21 cellular contexts compared by ENCODE assay signal in the genomic region with DNA sequence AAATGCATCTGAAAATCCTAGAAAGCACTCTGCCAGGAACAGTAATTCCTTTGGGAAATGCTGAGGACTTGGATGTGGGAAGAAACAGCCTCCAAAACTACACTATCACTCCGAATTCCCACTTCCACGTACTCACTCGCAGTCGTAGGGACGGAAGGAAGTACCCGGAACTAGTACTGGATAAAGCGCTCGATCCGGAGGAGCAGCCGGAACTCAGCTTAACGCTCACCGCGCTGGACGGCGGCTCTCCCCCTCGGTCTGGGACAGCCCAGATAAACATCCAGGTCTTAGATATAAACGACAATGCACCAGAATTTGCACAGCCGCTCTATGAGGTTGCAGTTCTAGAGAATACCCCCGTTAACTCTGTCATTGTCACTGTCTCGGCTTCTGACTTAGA. TPM values are rescaled to one million over a fixed set of nuclear protein-coding genes. Genes with fewer than 3 reads are reported as not detected.
DNase-seq lines count a peak whose midpoint lies in the region; ATAC-seq and TF ChIP-seq lines count a peak whose summit lies in the region.
"Had no signal": no experiment of that assay in that cellular context is flagged by ENCODE, and none has a peak within 500 bp of the region (broad histone marks: within the 10 kb centered on the region; RNA-seq: fewer than 3 reads in every experiment).

No MANE protein-coding gene starts in this region.

- no peaks in the 10 kb centered on the region for H3K4me1 ChIP-seq in heart right ventricle
- no peaks in the 10 kb centered on the region for H3K4me1 ChIP-seq in mesenchymal stem cell (ENCODE audit: control insufficient read depth, insufficient read depth, low read depth, low read length)
- H3K4me1 ChIP-seq in upper lobe of right lung: no peaks in the 10 kb centered on the region
- H3K4me1 ChIP-seq: pancreas had no signal

- intact Hi-C loops in heart right ventricle (cut with DNase I): loop anchor here in 1 of 10 donors (5.0 kb wide), 1 partner anchor 461 kb away; no protein-coding TSS in a partner anchor
- intact Hi-C loops in left ventricle myocardium superior (cut with micrococcal nuclease): no loop called here
- intact Hi-C loops in upper lobe of right lung (cut with DNase I): no loop called here

- H4K8ac ChIP-seq in mesenchymal stem cell (ENCODE audit: low read length): no peak overlapping the region

- H3K4me3 ChIP-seq in heart right ventricle: peak overlapping the region in 9 of 10 donors; percentile 25 to 50 (median 35)
- H3K4me3 ChIP-seq in coronary artery: peak overlapping the region; percentile 34
- H3K4me3 ChIP-seq in mesenchymal stem cell (ENCODE audit: insufficient read depth in 1 of 2, low read depth in 1 of 2, low read length in 2 of 2): peak overlapping the region in 1 of 2 experiments; percentile 50
- H3K4me3 ChIP-seq in upper lobe of right lung: peak overlapping the region; percentile 27
- H3K4me3 ChIP-seq: cardiac muscle cell had no signal

- peak overlapping the region; percentile 66 for H3K9ac ChIP-seq in mesenchymal stem cell (ENCODE audit: low read length)

- H3K14ac ChIP-seq in mesenchymal stem cell (ENCODE audit: low read length in 2 of 2): no peak overlapping the region

- no peak overlapping the region for H3K4me2 ChIP-seq in mesenchymal stem cell (ENCODE audit: low read length, poor library complexity, severe bottlenecking)

- H3K9me3 ChIP-seq in heart right ventricle (peaks cover 0 to 69% (median 16%) of the 10 kb centered on the region in 11 donors), mesenchymal stem cell (ENCODE audit: control insufficient read depth, low read length) (peaks cover 26% of the 10 kb centered on the region), upper lobe of right lung (peaks cover 11% of the 10 kb centered on the region)

- H3K27me3 ChIP-seq in heart right ventricle (peaks cover 0 to 65% (median 20%) of the 10 kb centered on the region in 7 donors), mesenchymal stem cell (ENCODE audit: control insufficient read depth in 1 of 2, insufficient read depth in 1 of 2, low read length in 2 of 2) (no peaks in the 10 kb centered on the region), upper lobe of right lung (no peaks in the 10 kb centered on the region)
- H3K27me3 ChIP-seq: cardiac muscle cell had no signal

- peaks cover 16% of the 10 kb centered on the region for H3K79me1 ChIP-seq in mesenchymal stem cell (replicated peaks; ENCODE audit: low read length, poor library complexity, severe bottlenecking)

- peak overlapping the region in 1 of 10 donors; percentile 43 for H3K27ac ChIP-seq in heart right ventricle
- H3K27ac ChIP-seq in coronary artery: no peak overlapping the region
- H3K27ac ChIP-seq in mesenchymal stem cell (ENCODE audit: low read length, poor library complexity, severe bottlenecking): no peak overlapping the region
- no peak overlapping the region for H3K27ac ChIP-seq in upper lobe of right lung
- H3K27ac ChIP-seq: cardiac muscle cell, pancreas had no signal

- peak in 5 of 8 donors; percentile 25 to 61 (median 55) for ATAC-seq in heart right ventricle
- ATAC-seq in left ventricle myocardium superior: no peak
- no peak for ATAC-seq in upper lobe of right lung
- ATAC-seq: naive thymus-derived CD8-positive, alpha-beta T cell had no signal

- no peak overlapping the region for H3K4ac ChIP-seq in mesenchymal stem cell (ENCODE audit: low read depth in 1 of 2, low read length in 2 of 2)

- TF ChIP-seq CTCF in heart right ventricle (IDR thresholded peaks at IDR 0.05) (no peak), coronary artery (IDR thresholded peaks at IDR 0.05) (no peak), upper lobe of right lung (IDR thresholded peaks at IDR 0.05) (no peak)

- DNase-seq in heart right ventricle (no peak), left ventricle myocardium superior (no peak), coronary artery (ENCODE audit: low spot score) (no peak), mesenchymal stem cell (no peak), upper lobe of right lung (no peak), UCSD-AML1 (lab: John Stamatoyannopoulos, UW; ENCODE audit: unreplicated experiment) (no peak), NCI-H1694 (lab: John Stamatoyannopoulos, UW) (no peak)
- DNase-seq in effector CD4-positive, alpha-beta T cell: no peak
- DNase-seq: ACHN; activated CD4-positive, alpha-beta T cell treated with anti-CD3 and anti-CD28 coated beads for 48 hours; GDM1; mesendoderm; naive thymus-derived CD8-positive, alpha-beta T cell; NCI-H1436 treated with DMSO at 0.1 percent for 48 hours; NCI-H2227 treated with DMSO at 0.1 percent for 48 hours; pancreas; small intestine; stimulated activated CD4-positive, alpha-beta T cell treated with anti-CD3 and anti-CD28 coated beads, Interleukin-2, amount 100 ng/mL, for 48 hours; SW 1271 had no signal

- no peaks in the 10 kb centered on the region for H3K36me3 ChIP-seq in heart right ventricle
- peaks cover 0 to 33% of the 10 kb centered on the region in 2 experiments for H3K36me3 ChIP-seq in mesenchymal stem cell (ENCODE audit: control insufficient read depth in 1 of 2, insufficient read depth in 2 of 2, low read depth in 1 of 2, low read length in 2 of 2)
- H3K36me3 ChIP-seq in upper lobe of right lung: no peaks in the 10 kb centered on the region
- H3K36me3 ChIP-seq: cardiac muscle cell, pancreas had no signal

- H2AK5ac ChIP-seq in mesenchymal stem cell (ENCODE audit: low read length, severe bottlenecking): no peak overlapping the region

- no peak overlapping the region for H3K18ac ChIP-seq in mesenchymal stem cell (ENCODE audit: low read depth in 1 of 2, low read length in 2 of 2)

- no peak overlapping the region for H2BK15ac ChIP-seq in mesenchymal stem cell (ENCODE audit: low read depth, poor library complexity, severe bottlenecking)

- H2BK120ac ChIP-seq in mesenchymal stem cell (ENCODE audit: low read depth, low read length): no peak overlapping the region

- no peak overlapping the region for H2BK5ac ChIP-seq in mesenchymal stem cell (ENCODE audit: low read depth, low read length, poor library complexity, severe bottlenecking)

- WGBS in heart right ventricle, 2 donors: 25 to 37% methylated on average over 20 of the region's 20 CpGs
- 82% methylated on average over 20 of the region's 20 CpGs for WGBS in mesenchymal stem cell

- H4K91ac ChIP-seq in mesenchymal stem cell (ENCODE audit: low read length): no peak overlapping the region

- no peak overlapping the region for H3K23ac ChIP-seq in mesenchymal stem cell (ENCODE audit: low read length in 2 of 2)

- H2AFZ ChIP-seq in mesenchymal stem cell (ENCODE audit: low read depth, low read length): no peak overlapping the region

- no peak overlapping the region for H2BK12ac ChIP-seq in mesenchymal stem cell (ENCODE audit: low read length in 2 of 2)

RNA-seq across cellular contexts. Expression of a gene that starts 0.8 kb away (rescaled TPM):
- total RNA-seq in heart right ventricle (1 to 10 TPM in 6 of 10 donors, under 1 TPM in 4; 0.40 to 2.0 (median 1.1) TPM), left ventricle myocardium superior (0.99 TPM), upper lobe of right lung (1.9 TPM)
- under 1 TPM; 0.29 to 0.37 TPM for polyA plus RNA-seq in heart right ventricle
- polyA plus RNA-seq in mesenchymal stem cell (2013, experiment 1 of 2): 1.4 TPM
- 1.5 TPM for polyA plus RNA-seq in mesenchymal stem cell (2013, experiment 2 of 2)
- total RNA-seq: activated T-helper 2 cell treated with anti-CD3 and anti-CD28 coated beads, Interferon-gamma antibody, Interleukin-2, Interleukin-4, amounts not matched to agents 10 μg/mL and 5 μg/mL and 100 μg/mL, durations not matched to agents 14 hours and 24 hours and 36 hours; naive thymus-derived CD8-positive, alpha-beta T cell had no signal
- polyA plus RNA-seq: naive thymus-derived CD8-positive, alpha-beta T cell had no signal

RNA-seq across cellular contexts. Expression of a gene that starts 6.6 kb away (rescaled TPM):
- total RNA-seq in heart right ventricle: 1 to 10 TPM in 8 of 10 donors, under 1 TPM in 2; 0.87 to 3.8 (median 2.2) TPM
- polyA plus RNA-seq in heart right ventricle: under 1 TPM; 0.58 to 0.59 TPM
- total RNA-seq in left ventricle myocardium superior: 2.2 TPM
- polyA plus RNA-seq in mesenchymal stem cell (2013, experiment 1 of 2): 34.1 TPM
- 34.2 TPM for polyA plus RNA-seq in mesenchymal stem cell (2013, experiment 2 of 2)
- total RNA-seq in upper lobe of right lung: 3.8 TPM
- total RNA-seq: naive thymus-derived CD8-positive, alpha-beta T cell had no signal

RNA-seq across cellular contexts. Expression of a gene that starts 20.6 kb away (rescaled TPM):
- 1 to 10 TPM; 1.3 to 3.3 (median 2.3) TPM for total RNA-seq in heart right ventricle
- under 1 TPM; 0.51 to 0.78 TPM for polyA plus RNA-seq in heart right ventricle
- total RNA-seq in left ventricle myocardium superior: 1.5 TPM
- 0.30 TPM for polyA plus RNA-seq in mesenchymal stem cell (2013, experiment 1 of 2)
- polyA plus RNA-seq in mesenchymal stem cell (2013, experiment 2 of 2): 0.23 TPM
- total RNA-seq in upper lobe of right lung: 3.0 TPM
- total RNA-seq: activated T-helper 2 cell treated with anti-CD3 and anti-CD28 coated beads, Interferon-gamma antibody, Interleukin-2, Interleukin-4, amounts not matched to agents 10 μg/mL and 5 μg/mL and 100 μg/mL, durations not matched to agents 14 hours and 24 hours and 36 hours; naive thymus-derived CD8-positive, alpha-beta T cell had no signal
- polyA plus RNA-seq: naive thymus-derived CD8-positive, alpha-beta T cell had no signal

RNA-seq across cellular contexts. Expression of a gene that starts 33.9 kb away (rescaled TPM):
- total RNA-seq in heart right ventricle: 1 to 10 TPM; 2.4 to 7.4 (median 4.6) TPM
- 1 to 10 TPM in 1 of 2 donors, under 1 TPM in 1; 0.73 to 1.2 TPM for polyA plus RNA-seq in heart right ventricle
- total RNA-seq in left ventricle myocardium superior: 3.1 TPM
- 15.4 TPM for polyA plus RNA-seq in mesenchymal stem cell (2013, experiment 1 of 2)
- 15.6 TPM for polyA plus RNA-seq in mesenchymal stem cell (2013, experiment 2 of 2)
- 2.3 TPM for total RNA-seq in upper lobe of right lung
- total RNA-seq: activated T-helper 2 cell treated with anti-CD3 and anti-CD28 coated beads, Interferon-gamma antibody, Interleukin-2, Interleukin-4, amounts not matched to agents 10 μg/mL and 5 μg/mL and 100 μg/mL, durations not matched to agents 14 hours and 24 hours and 36 hours had no signal
- polyA plus RNA-seq: naive thymus-derived CD8-positive, alpha-beta T cell had no signal

RNA-seq across cellular contexts. Expression of a gene that starts 48.8 kb away (rescaled TPM):
- total RNA-seq in heart right ventricle (under 1 TPM; 0.21 to 0.68 (median 0.44) TPM), left ventricle myocardium superior (0.32 TPM), upper lobe of right lung (0.75 TPM)
- under 1 TPM; 0.16 to 0.51 TPM for polyA plus RNA-seq in heart right ventricle
- 0.07 TPM for polyA plus RNA-seq in mesenchymal stem cell (2013, experiment 1 of 2)
- polyA plus RNA-seq in mesenchymal stem cell (2013, experiment 2 of 2): 0.10 TPM
- total RNA-seq: activated T-helper 2 cell treated with anti-CD3 and anti-CD28 coated beads, Interferon-gamma antibody, Interleukin-2, Interleukin-4, amounts not matched to agents 10 μg/mL and 5 μg/mL and 100 μg/mL, durations not matched to agents 14 hours and 24 hours and 36 hours; naive thymus-derived CD8-positive, alpha-beta T cell had no signal
- polyA plus RNA-seq: naive thymus-derived CD8-positive, alpha-beta T cell had no signal

Comparison
In these comparisons a context has a peak if more than half of its experiments do, and no peak if none do; other contexts are left out.
1. ATAC-seq: peak in heart right ventricle (5 of 8); none in left ventricle myocardium superior (single experiment) and upper lobe of right lung (single experiment).